In the genomic region with DNA sequence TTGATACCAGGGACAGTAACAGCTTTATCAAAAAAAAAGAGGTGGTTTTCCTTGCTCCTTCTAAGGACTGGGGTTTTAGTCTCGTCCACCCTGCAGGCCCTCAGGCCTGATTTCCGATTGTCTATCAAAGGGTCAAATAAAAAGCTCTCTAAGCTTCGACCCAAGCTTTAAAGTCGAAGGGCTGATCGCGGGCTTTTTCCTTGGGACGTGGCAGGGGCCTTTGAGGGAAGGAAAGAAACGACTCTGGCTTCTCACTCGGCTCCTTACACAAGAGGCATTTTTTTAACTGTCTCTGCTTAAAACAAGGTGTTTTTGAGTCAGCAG, we compare ENCODE assay signal across 8 cellular contexts. TPM values are rescaled to one million over a fixed set of nuclear protein-coding genes. Genes with fewer than 3 reads are reported as not detected.
DNase-seq lines count a peak whose midpoint lies in the region; ATAC-seq and TF ChIP-seq lines count a peak whose summit lies in the region.

No MANE protein-coding gene starts in this region.

- H3K18ac ChIP-seq in neuronal stem cell (ENCODE audit: low read length): peak overlapping the region; percentile 35

- peak overlapping the region; percentile 89 for H2AFZ ChIP-seq in neuronal stem cell (ENCODE audit: low read length)

- H2AK5ac ChIP-seq in neuronal stem cell (ENCODE audit: low read depth, low read length): no peak overlapping the region

- TF ChIP-seq CTCF in CD8-positive, alpha-beta T cell (IDR thresholded peaks at IDR 0.05): no peak

- POLR2A ChIA-PET in CD8-positive, alpha-beta T cell (lab: Charles Lee): interaction anchor here (0.7 to 3.0 kb wide), 10 partner anchors 9 to 841 kb away, joined by 3 to 45 read pairs (median 5); partner anchors contain the start of genes ATP11B, MCF2L2 and YEATS2

- H3K4ac ChIP-seq in neuronal stem cell (ENCODE audit: low read length): no peak overlapping the region

- ATAC-seq in CD8-positive, alpha-beta T cell: no peak
- ATAC-seq in GM19463 (IDR thresholded peaks at IDR 0.05; ENCODE audit: unreplicated experiment): no peak
- no peak for ATAC-seq in HG03159 (IDR thresholded peaks at IDR 0.05; ENCODE audit: unreplicated experiment)

- H2BK120ac ChIP-seq in neuronal stem cell (ENCODE audit: low read depth, low read length): no peak overlapping the region

- peak overlapping the region; percentile 94 for H3K27ac ChIP-seq in CD8-positive, alpha-beta T cell (ENCODE audit: low read depth, low read length)
- H3K27ac ChIP-seq in ectodermal cell (ENCODE audit: insufficient read depth, low read depth, low read length, poor library complexity, severe bottlenecking): peak overlapping the region; percentile 99
- H3K27ac ChIP-seq in neuronal stem cell (replicated peaks; ENCODE audit: low read length): no peak overlapping the region

- no peak overlapping the region for H3K23ac ChIP-seq in neuronal stem cell (ENCODE audit: low read depth, low read length, poor library complexity)

- no peaks in the 10 kb centered on the region for H3K36me3 ChIP-seq in CD8-positive, alpha-beta T cell (ENCODE audit: insufficient read depth, low read length)
- H3K36me3 ChIP-seq in ectodermal cell (ENCODE audit: control insufficient read depth, insufficient read depth, low read length): no peaks in the 10 kb centered on the region
- H3K36me3 ChIP-seq in neuronal stem cell (replicated peaks in 1 of 2; ENCODE audit: control insufficient read depth in 2 of 2, insufficient read depth in 2 of 2, low read length in 2 of 2): no peaks in the 10 kb centered on the region

- peaks cover 4% of the 10 kb centered on the region for H3K79me1 ChIP-seq in neuronal stem cell (ENCODE audit: low read depth, low read length)

- H4K8ac ChIP-seq in neuronal stem cell (ENCODE audit: low read depth, low read length): no peak overlapping the region

- intact Hi-C loops in CD8-positive, alpha-beta T cell (cut with DNase I, micrococcal nuclease): loop anchor here (1.0 to 10.0 kb wide), 14 partner anchors 37 to 1178 kb away; partner anchors contain the start of genes KLHL6 (in 2 of the 2), PARL (in 2 of the 2), ABCF3 (in 1 of the 2) and CLCN2 (in 1 of the 2)

- H3K9ac ChIP-seq in neuronal stem cell (ENCODE audit: low read depth, low read length, poor library complexity): no peak overlapping the region

- peaks cover 32% of the 10 kb centered on the region for H3K4me1 Mint-ChIP-seq in CD8-positive, alpha-beta T cell (ENCODE audit: low read depth)

- H3K4me2 ChIP-seq in neuronal stem cell (ENCODE audit: insufficient read depth, low read length, poor library complexity, severe bottlenecking): peak overlapping the region; percentile 84

- DNase-seq in CD8-positive, alpha-beta T cell: no peak
- peak; percentile 52 to 82 for DNase-seq in Kasumi-1 (lab: John Stamatoyannopoulos, UW)
- no peak for DNase-seq in neuronal stem cell (ENCODE audit: low spot score)
- DNase-seq in GM19238 (ENCODE audit: insufficient read length, low spot score): no peak
- DNase-seq in MV-4-11 (lab: John Stamatoyannopoulos, UW): no peak

- CTCF ChIA-PET in CD8-positive, alpha-beta T cell (lab: Charles Lee): interaction anchor here (0.9 to 1.7 kb wide), 2 partner anchors 75 to 118 kb away, joined by 3 to 6 read pairs; no protein-coding TSS in a partner anchor

- peaks cover 24% of the 10 kb centered on the region for H3K4me1 ChIP-seq in CD8-positive, alpha-beta T cell (ENCODE audit: insufficient read depth, low read length)
- H3K4me1 ChIP-seq in ectodermal cell (ENCODE audit: control insufficient read depth, insufficient read depth, low read length): peaks cover 5% of the 10 kb centered on the region
- peaks cover 2 to 3% of the 10 kb centered on the region in 2 donors for H3K4me1 ChIP-seq in neuronal stem cell (ENCODE audit: control insufficient read depth in 2 of 2, insufficient read depth in 1 of 2, low read depth in 1 of 2, low read length in 2 of 2)

- peak overlapping the region; percentile 88 for H3K4me3 ChIP-seq in CD8-positive, alpha-beta T cell (ENCODE audit: low read depth, low read length)
- H3K4me3 ChIP-seq in ectodermal cell (ENCODE audit: insufficient read depth, low read depth, low read length): peak overlapping the region; percentile 99
- H3K4me3 ChIP-seq in neuronal stem cell (ENCODE audit: low read length in 2 of 2): peak overlapping the region; percentile 64 to 98

- no peaks in the 10 kb centered on the region for H3K9me3 ChIP-seq in CD8-positive, alpha-beta T cell (ENCODE audit: low read length)
- H3K9me3 ChIP-seq in ectodermal cell (ENCODE audit: control insufficient read depth, low read length) (no peaks in the 10 kb centered on the region), neuronal stem cell (replicated peaks in 1 of 2; ENCODE audit: control insufficient read depth in 2 of 2, insufficient read depth in 1 of 2, low read depth in 1 of 2, low read length in 2 of 2) (no peaks in the 10 kb centered on the region)

- no peaks in the 10 kb centered on the region for H3K9me3 Mint-ChIP-seq in CD8-positive, alpha-beta T cell

- H2BK5ac ChIP-seq in neuronal stem cell (ENCODE audit: low read length): no peak overlapping the region

- no peaks in the 10 kb centered on the region for H3K27me3 ChIP-seq in CD8-positive, alpha-beta T cell (ENCODE audit: insufficient read depth, low read length)
- no peaks in the 10 kb centered on the region for H3K27me3 ChIP-seq in ectodermal cell (ENCODE audit: control insufficient read depth, insufficient read depth, low read length, poor library complexity, severe bottlenecking)
- no peaks in the 10 kb centered on the region for H3K27me3 ChIP-seq in neuronal stem cell (ENCODE audit: control insufficient read depth in 3 of 3, insufficient read depth in 3 of 3, low read depth in 1 of 3, low read length in 3 of 3)

- H2BK15ac ChIP-seq in neuronal stem cell (ENCODE audit: low read length): peak overlapping the region; percentile 49

- H3K27ac Mint-ChIP-seq in CD8-positive, alpha-beta T cell: peak overlapping the region; percentile 97

- H3K27me3 Mint-ChIP-seq in CD8-positive, alpha-beta T cell (ENCODE audit: low read depth): no peaks in the 10 kb centered on the region

- no peak overlapping the region for H4K91ac ChIP-seq in neuronal stem cell (ENCODE audit: low read depth, low read length, poor library complexity)

- H2BK12ac ChIP-seq in neuronal stem cell (ENCODE audit: low read length): no peak overlapping the region

- 6 to 10% methylated on average over 9 of the region's 9 CpGs for WGBS in ectodermal cell, 2 experiments
- WGBS in neuronal stem cell (ENCODE audit: extremely low coverage in 2 of 2, insufficient read length in 2 of 2, insufficient replicate concordance in 1 of 2), 2 donors: no CpG with 5 or more reads among the region's 9 CpGs

- H3K4me3 Mint-ChIP-seq in CD8-positive, alpha-beta T cell: peak overlapping the region; percentile 94

- no peak overlapping the region for H3K14ac ChIP-seq in neuronal stem cell (ENCODE audit: low read length)

- H3K36me3 Mint-ChIP-seq in CD8-positive, alpha-beta T cell: peaks cover 7% of the 10 kb centered on the region

RNA-seq across cellular contexts. Expression of gene KLHL24, which starts 0.4 kb away (rescaled TPM):
- 100 to 1,000 TPM; 180 to 181 TPM for total RNA-seq in CD8-positive, alpha-beta T cell
- 33.9 TPM for polyA plus RNA-seq in ectodermal cell (2013, experiment 1 of 4)
- polyA plus RNA-seq in ectodermal cell (2013, experiment 2 of 4): 32.7 TPM
- polyA plus RNA-seq in ectodermal cell (2013, experiment 3 of 4): 27.3 TPM
- polyA plus RNA-seq in ectodermal cell (2013, experiment 4 of 4): 33.4 TPM
- polyA plus RNA-seq in neuronal stem cell (2013, experiment 1 of 2): 24.1 TPM
- 25.1 TPM for polyA plus RNA-seq in neuronal stem cell (2013, experiment 2 of 2)

Comparison
In these comparisons a context has a peak if more than half of its experiments do, and no peak if none do; other contexts are left out.
1. DNase-seq: peak in Kasumi-1 (2 of 2); none in CD8-positive, alpha-beta T cell (0 of 7), neuronal stem cell (single experiment), GM19238 (single experiment) and MV-4-11 (single experiment).
2. Peak in every context shown above with its lines, with median percentiles within 50 percentile points of each other: H3K4me3 ChIP-seq.